18 cellular contexts compared by ENCODE assay signal in genomic region chr21:41578708-41579107, GRCh38.
A peak's percentile ranks its signal among the peaks of the same experiment; 100 is the strongest.
DNase-seq lines count a peak whose midpoint lies in the region; ATAC-seq and TF ChIP-seq lines count a peak whose summit lies in the region.
"Had no signal": no experiment of that assay in that cellular context is flagged by ENCODE, and none has a peak within 500 bp of the region (broad histone marks: within the 10 kb centered on the region; RNA-seq: fewer than 3 reads in every experiment).

No MANE protein-coding gene starts in this region.

- intact Hi-C loops in activated CD8-positive, alpha-beta T cell treated with anti-CD3 and anti-CD28 coated beads for 36 hours (cut with micrococcal nuclease) = no loop called here

- H3K4me3 Mint-ChIP-seq in activated CD8-positive, alpha-beta T cell treated with anti-CD3 and anti-CD28 coated beads for 36 hours = no peak overlapping the region
- H3K4me3 Mint-ChIP-seq in naive thymus-derived CD8-positive, alpha-beta T cell = no peak overlapping the region
- H3K4me3 Mint-ChIP-seq: B cell; CD4-positive, alpha-beta T cell; GM23338 had no signal

- H3K4me1 ChIP-seq in adipocyte (ENCODE audit: control insufficient read depth, insufficient read depth, low read length) = no peaks in the 10 kb centered on the region
- peaks cover 37 to 60% of the 10 kb centered on the region in 2 donors for H3K4me1 ChIP-seq in mucosa of rectum (ENCODE audit: control insufficient read depth in 2 of 2, insufficient read depth in 2 of 2, low read length in 2 of 2)

- H3K36me3 Mint-ChIP-seq in activated CD8-positive, alpha-beta T cell treated with anti-CD3 and anti-CD28 coated beads for 36 hours (ENCODE audit: low read depth) = peaks cover 1% of the 10 kb centered on the region
- peaks cover 0 to 27% (median 3%) of the 10 kb centered on the region in 3 donors for H3K36me3 Mint-ChIP-seq in naive thymus-derived CD8-positive, alpha-beta T cell

- POLR2A ChIA-PET in activated CD8-positive, alpha-beta T cell treated with anti-CD3 and anti-CD28 coated beads for 36 hours (lab: Charles Lee) = no interaction called here
- POLR2A ChIA-PET in naive thymus-derived CD8-positive, alpha-beta T cell (lab: Charles Lee) = no interaction called here

- TF ChIP-seq CTCF in 22Rv1 (IDR thresholded peaks at IDR 0.05) (no peak), NB4 (IDR thresholded peaks at IDR 0.05; ENCODE audit: low read depth, low read length) (no peak), brain microvascular endothelial cell (IDR thresholded peaks at IDR 0.05; ENCODE audit: low read depth, low read length, missing control alignments) (no peak)
- TF ChIP-seq CTCF in activated CD8-positive, alpha-beta T cell treated with anti-CD3 and anti-CD28 coated beads for 36 hours (IDR thresholded peaks at IDR 0.05) = no peak

- H3K27ac ChIP-seq in 22Rv1 (peak overlapping the region; percentile 68), mucosa of rectum (ENCODE audit: low read depth in 2 of 2, low read length in 2 of 2) (peak overlapping the region; percentile 94 to 98), brain microvascular endothelial cell (no peak overlapping the region)

- CTCF ChIA-PET in activated CD8-positive, alpha-beta T cell treated with anti-CD3 and anti-CD28 coated beads for 36 hours (lab: Charles Lee) = no interaction called here

- no peak overlapping the region for H3K9ac ChIP-seq in adipocyte (ENCODE audit: low read length)
- H3K9ac ChIP-seq in mucosa of rectum (ENCODE audit: low read depth in 1 of 2, low read length in 2 of 2) = peak overlapping the region; percentile 41 to 65

- peaks cover 8% of the 10 kb centered on the region for H3K27me3 ChIP-seq in adipocyte (replicated peaks; ENCODE audit: control insufficient read depth, insufficient read depth, low read length)
- no peaks in the 10 kb centered on the region for H3K27me3 ChIP-seq in mucosa of rectum (ENCODE audit: control insufficient read depth in 2 of 2, insufficient read depth in 2 of 2, low read length in 2 of 2)
- no peaks in the 10 kb centered on the region for H3K27me3 ChIP-seq in brain microvascular endothelial cell (replicated peaks)

- H3K4me1 Mint-ChIP-seq in activated CD8-positive, alpha-beta T cell treated with anti-CD3 and anti-CD28 coated beads for 36 hours (ENCODE audit: low read depth) = no peaks in the 10 kb centered on the region
- H3K4me1 Mint-ChIP-seq in naive thymus-derived CD8-positive, alpha-beta T cell = no peaks in the 10 kb centered on the region
- H3K4me1 Mint-ChIP-seq: B cell had no signal

- H3K27me3 Mint-ChIP-seq in activated CD8-positive, alpha-beta T cell treated with anti-CD3 and anti-CD28 coated beads for 36 hours = peaks cover 6% of the 10 kb centered on the region
- H3K27me3 Mint-ChIP-seq in naive thymus-derived CD8-positive, alpha-beta T cell = peaks cover 5 to 18% (median 13%) of the 10 kb centered on the region in 5 donors

- no peak overlapping the region for H3K27ac Mint-ChIP-seq in activated CD8-positive, alpha-beta T cell treated with anti-CD3 and anti-CD28 coated beads for 36 hours
- no peak overlapping the region for H3K27ac Mint-ChIP-seq in naive thymus-derived CD8-positive, alpha-beta T cell
- H3K27ac Mint-ChIP-seq: B cell; CD4-positive, alpha-beta T cell; GM23338 had no signal

- peak; percentile 12 for DNase-seq in NB4 (ENCODE audit: low read depth)
- no peak for DNase-seq in adipocyte (ENCODE audit: low read depth)
- no peak for DNase-seq in KBM-7
- DNase-seq in activated CD8-positive, alpha-beta T cell treated with anti-CD3 and anti-CD28 coated beads for 36 hours = no peak
- DNase-seq in brain microvascular endothelial cell = no peak
- DNase-seq in naive thymus-derived CD8-positive, alpha-beta T cell = no peak
- DNase-seq: ACHN; C1 segment of cervical spinal cord; Calu3; CD4-positive, alpha-beta T cell; DMS 273 treated with DMSO at 0.1 percent for 48 hours; DMS79 treated with DMSO at 0.1 percent for 48 hours; EL; H7 had no signal

- H3K9me3 ChIP-seq in adipocyte (ENCODE audit: control insufficient read depth, low read length) (peaks cover 53% of the 10 kb centered on the region), mucosa of rectum (ENCODE audit: control insufficient read depth in 2 of 2, low read length in 2 of 2) (peaks cover 2 to 3% of the 10 kb centered on the region in 2 donors)

- no peaks in the 10 kb centered on the region for H3K36me3 ChIP-seq in adipocyte (ENCODE audit: control insufficient read depth, insufficient read depth, low read length, severe bottlenecking)
- H3K36me3 ChIP-seq in mucosa of rectum (ENCODE audit: control insufficient read depth in 2 of 2, insufficient read depth in 2 of 2, low read length in 2 of 2) = no peaks in the 10 kb centered on the region
- no peaks in the 10 kb centered on the region for H3K36me3 ChIP-seq in brain microvascular endothelial cell (replicated peaks)

- peaks cover 19% of the 10 kb centered on the region for H3K9me3 Mint-ChIP-seq in activated CD8-positive, alpha-beta T cell treated with anti-CD3 and anti-CD28 coated beads for 36 hours
- peaks cover 10 to 54% (median 29%) of the 10 kb centered on the region in 9 donors for H3K9me3 Mint-ChIP-seq in naive thymus-derived CD8-positive, alpha-beta T cell

- H3K4me3 ChIP-seq in NB4 (ENCODE audit: low read depth, low read length) (no peak overlapping the region), adipocyte (ENCODE audit: low read length) (peak overlapping the region; percentile 15), mucosa of rectum (ENCODE audit: low read length in 2 of 2) (peak overlapping the region in 1 of 2 donors; percentile 50), brain microvascular endothelial cell (ENCODE audit: low read depth, low read length) (no peak overlapping the region)
- H3K4me3 ChIP-seq: GM23338 had no signal

- no peak for TF ChIP-seq POLR2A in NB4 (IDR thresholded peaks at IDR 0.05; ENCODE audit: extremely low read depth, insufficient read length)

- in situ Hi-C loops in KBM-7 (cut with MboI; ENCODE audit: low pct_unique_long_range_greater_than_20kb, low sequenced_read_pairs) = no loop called here
- in situ Hi-C loops in brain microvascular endothelial cell (cut with HindIII; ENCODE audit: low pct_ligation_motif_present, low sequenced_read_pairs) = no loop called here

- no peak for ATAC-seq in activated CD8-positive, alpha-beta T cell treated with anti-CD3 and anti-CD28 coated beads for 36 hours
- ATAC-seq in naive thymus-derived CD8-positive, alpha-beta T cell = no peak
- ATAC-seq: GM23338 had no signal
